Comparison of ENCODE assay signal across 3 cellular contexts in genomic region chr3:165682734-165683133, GRCh38.
TF ChIP-seq lines count a peak whose summit lies in the region.

No MANE protein-coding gene starts in this region.

TF ChIP-seq in HepG2, 621 proteins besides CTCF, POLR2A, EP300 and RAD21:
- TF ChIP-seq ZBTB8A (CRISPR knock-in tag; IDR thresholded peaks at IDR 0.05; ENCODE audit: borderline replicate concordance, low read depth) (no peak), CEBPB (IDR thresholded peaks at IDR 0.05; ENCODE audit: borderline replicate concordance, low read depth, low read length) (peak; percentile 59)

TF ChIP-seq in IMR-90, 13 proteins besides CTCF, POLR2A, EP300 and RAD21:
- TF ChIP-seq NFE2L2 (IDR thresholded peaks at IDR 0.05; ENCODE audit: low read depth, low read length) (no peak), CEBPB (IDR thresholded peaks at IDR 0.05; ENCODE audit: low read depth, low read length) (peak; percentile 55)

TF ChIP-seq in K562, 482 proteins besides CTCF, POLR2A, EP300 and RAD21:
- TF ChIP-seq CEBPB (tag; IDR thresholded peaks at IDR 0.05) (peak; percentile 40), CHCHD3 (CRISPR knock-in tag; IDR thresholded peaks at IDR 0.05) (no peak)
